ENCODE assay signal across 1 cellular context in the genomic region with DNA sequence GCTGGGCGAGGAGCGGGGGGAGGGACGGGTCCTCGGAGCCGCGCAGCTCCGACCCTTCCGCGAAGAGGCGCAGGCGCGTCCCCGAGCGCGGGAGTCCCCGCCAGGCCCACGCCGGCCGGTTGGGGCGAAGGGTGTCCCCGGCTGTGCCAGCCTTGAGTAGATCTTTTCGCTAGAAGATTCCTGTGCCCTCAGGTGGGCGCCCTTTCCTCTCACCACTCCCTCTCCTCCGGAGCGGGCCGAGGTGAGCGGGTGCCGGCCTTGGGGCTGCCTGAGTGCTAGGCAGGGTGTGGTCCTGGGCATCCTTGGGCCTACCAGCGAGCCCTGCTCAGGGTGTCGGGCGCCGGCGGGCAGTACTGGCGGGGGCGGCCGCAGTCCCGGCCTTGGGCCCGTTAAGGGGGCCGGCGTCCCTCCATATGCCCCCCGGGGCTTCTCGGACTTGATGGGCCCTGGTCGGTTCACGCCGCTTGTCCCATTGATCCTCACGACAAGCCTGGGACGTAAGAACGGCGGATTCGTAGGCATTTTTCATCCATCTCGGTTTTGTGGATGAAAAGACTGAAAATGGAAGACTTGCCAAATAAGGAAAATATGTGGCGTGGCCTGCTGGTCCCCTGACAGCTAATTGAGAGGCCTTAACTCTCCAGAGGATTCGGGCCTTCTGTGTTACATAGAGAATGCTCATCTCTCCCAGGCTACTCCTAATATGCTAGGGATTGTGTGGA.
TF ChIP-seq lines count a peak whose summit lies in the region.

No MANE protein-coding gene starts in this region.

TF ChIP-seq in K562, 482 proteins besides CTCF, POLR2A, EP300 and RAD21 (continued from another document and continues in another):
- TF ChIP-seq SRSF3 (IDR thresholded peaks at IDR 0.05; ENCODE audit: insufficient read depth, low read length), result 0 out of 2 replicates have a peak, but pooled peaks have one; percentile 22
- peak; percentile 71 for TF ChIP-seq RBBP5 (IDR thresholded peaks at IDR 0.05; ENCODE audit: borderline replicate concordance, insufficient read depth, low read length, poor library complexity, severe bottlenecking)
- no peak for TF ChIP-seq HDAC8 (tag; IDR thresholded peaks at IDR 0.05)
- 0 out of 2 replicates have a peak, but pooled peaks have one; percentile 35 for TF ChIP-seq RHOXF2B (CRISPR knock-in tag; conservative IDR thresholded peaks at IDR 0.05)
- TF ChIP-seq SIN3A (IDR thresholded peaks at IDR 0.05; ENCODE audit: borderline replicate concordance in 2 of 2, control insufficient read depth in 1 of 2, low read depth in 2 of 2, low read length in 2 of 2), result 0 out of 4 replicates have a peak, but pooled peaks have one; percentile 21 to 34
- TF ChIP-seq, protein P1, sequence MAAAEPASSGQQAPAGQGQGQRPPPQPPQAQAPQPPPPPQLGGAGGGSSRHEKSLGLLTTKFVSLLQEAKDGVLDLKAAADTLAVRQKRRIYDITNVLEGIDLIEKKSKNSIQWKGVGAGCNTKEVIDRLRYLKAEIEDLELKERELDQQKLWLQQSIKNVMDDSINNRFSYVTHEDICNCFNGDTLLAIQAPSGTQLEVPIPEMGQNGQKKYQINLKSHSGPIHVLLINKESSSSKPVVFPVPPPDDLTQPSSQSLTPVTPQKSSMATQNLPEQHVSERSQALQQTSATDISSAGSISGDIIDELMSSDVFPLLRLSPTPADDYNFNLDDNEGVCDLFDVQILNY (CRISPR knock-in tag; IDR thresholded peaks at IDR 0.05), result 0 out of 2 replicates have a peak, but pooled peaks have one; percentile 34
- TF ChIP-seq, protein P2, sequence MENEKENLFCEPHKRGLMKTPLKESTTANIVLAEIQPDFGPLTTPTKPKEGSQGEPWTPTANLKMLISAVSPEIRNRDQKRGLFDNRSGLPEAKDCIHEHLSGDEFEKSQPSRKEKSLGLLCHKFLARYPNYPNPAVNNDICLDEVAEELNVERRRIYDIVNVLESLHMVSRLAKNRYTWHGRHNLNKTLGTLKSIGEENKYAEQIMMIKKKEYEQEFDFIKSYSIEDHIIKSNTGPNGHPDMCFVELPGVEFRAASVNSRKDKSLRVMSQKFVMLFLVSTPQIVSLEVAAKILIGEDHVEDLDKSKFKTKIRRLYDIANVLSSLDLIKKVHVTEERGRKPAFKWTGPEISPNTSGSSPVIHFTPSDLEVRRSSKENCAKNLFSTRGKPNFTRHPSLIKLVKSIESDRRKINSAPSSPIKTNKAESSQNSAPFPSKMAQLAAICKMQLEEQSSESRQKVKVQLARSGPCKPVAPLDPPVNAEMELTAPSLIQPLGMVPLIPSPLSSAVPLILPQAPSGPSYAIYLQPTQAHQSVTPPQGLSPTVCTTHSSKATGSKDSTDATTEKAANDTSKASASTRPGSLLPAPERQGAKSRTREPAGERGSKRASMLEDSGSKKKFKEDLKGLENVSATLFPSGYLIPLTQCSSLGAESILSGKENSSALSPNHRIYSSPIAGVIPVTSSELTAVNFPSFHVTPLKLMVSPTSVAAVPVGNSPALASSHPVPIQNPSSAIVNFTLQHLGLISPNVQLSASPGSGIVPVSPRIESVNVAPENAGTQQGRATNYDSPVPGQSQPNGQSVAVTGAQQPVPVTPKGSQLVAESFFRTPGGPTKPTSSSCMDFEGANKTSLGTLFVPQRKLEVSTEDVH (IDR thresholded peaks at IDR 0.05; ENCODE audit: low read depth, partially characterized antibody), result peak; percentile 48
- TF ChIP-seq ZNF696 (CRISPR knock-in tag; conservative IDR thresholded peaks at IDR 0.05), result no peak
- peak; percentile 28 for TF ChIP-seq FIP1L1 (IDR thresholded peaks at IDR 0.05; ENCODE audit: low read depth, low read length, poor library complexity, severe bottlenecking)
- 0 out of 2 replicates have a peak, but pooled peaks have one; percentile 6 for TF ChIP-seq CEBPG (CRISPR knock-in tag; IDR thresholded peaks at IDR 0.05)
- no peak for TF ChIP-seq CEBPG (tag; conservative IDR thresholded peaks at IDR 0.05 in 1 of 2, IDR thresholded peaks at IDR 0.05 in 1 of 2)
- TF ChIP-seq ZC3H4 (CRISPR knock-in tag; IDR thresholded peaks at IDR 0.05; ENCODE audit: borderline replicate concordance), result no peak; the same call in 1 of the 2 replicates
- peak; percentile 25; the same call in 1 of the 2 replicates for TF ChIP-seq MGA (IDR thresholded peaks at IDR 0.05)
- peak; percentile 38; the same call in 1 of the 2 replicates for TF ChIP-seq RB1 (IDR thresholded peaks at IDR 0.05; ENCODE audit: low read depth)
- TF ChIP-seq ZBTB43 (CRISPR knock-in tag; IDR thresholded peaks at IDR 0.05), result no peak
- peak; percentile 26; the same call in 1 of the 2 replicates for TF ChIP-seq ZNF263 (CRISPR knock-in tag; IDR thresholded peaks at IDR 0.05; ENCODE audit: borderline replicate concordance)
- TF ChIP-seq ATF1 (CRISPR knock-in tag; IDR thresholded peaks at IDR 0.05), result no peak
- 0 out of 2 replicates have a peak, but pooled peaks have one; percentile 5 for TF ChIP-seq ATF1 (tag; IDR thresholded peaks at IDR 0.05)
- TF ChIP-seq, protein P3, sequence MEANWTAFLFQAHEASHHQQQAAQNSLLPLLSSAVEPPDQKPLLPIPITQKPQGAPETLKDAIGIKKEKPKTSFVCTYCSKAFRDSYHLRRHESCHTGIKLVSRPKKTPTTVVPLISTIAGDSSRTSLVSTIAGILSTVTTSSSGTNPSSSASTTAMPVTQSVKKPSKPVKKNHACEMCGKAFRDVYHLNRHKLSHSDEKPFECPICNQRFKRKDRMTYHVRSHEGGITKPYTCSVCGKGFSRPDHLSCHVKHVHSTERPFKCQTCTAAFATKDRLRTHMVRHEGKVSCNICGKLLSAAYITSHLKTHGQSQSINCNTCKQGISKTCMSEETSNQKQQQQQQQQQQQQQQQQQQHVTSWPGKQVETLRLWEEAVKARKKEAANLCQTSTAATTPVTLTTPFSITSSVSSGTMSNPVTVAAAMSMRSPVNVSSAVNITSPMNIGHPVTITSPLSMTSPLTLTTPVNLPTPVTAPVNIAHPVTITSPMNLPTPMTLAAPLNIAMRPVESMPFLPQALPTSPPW (CRISPR knock-in tag; IDR thresholded peaks at IDR 0.05), result 0 out of 2 replicates have a peak, but pooled peaks have one; percentile 90
- TF ChIP-seq TCF7 (IDR thresholded peaks at IDR 0.05; ENCODE audit: borderline replicate concordance), result 0 out of 2 replicates have a peak, but pooled peaks have one; percentile 7
- peak; percentile 12; the same call in 1 of the 2 replicates for TF ChIP-seq ZBTB7A (IDR thresholded peaks at IDR 0.05; ENCODE audit: borderline replicate concordance, control insufficient read depth, low read depth, low read length)
- TF ChIP-seq REST (CRISPR knock-in tag; IDR thresholded peaks at IDR 0.05; ENCODE audit: low read depth), result no peak
- peak; percentile 53; the same call in 1 of the 2 replicates for TF ChIP-seq LCOR (CRISPR knock-in tag; IDR thresholded peaks at IDR 0.05)
- peak; percentile 58; the same call in 1 of the 2 replicates for TF ChIP-seq ZNF431 (CRISPR knock-in tag; IDR thresholded peaks at IDR 0.05)
- no peak for TF ChIP-seq MIER1 (IDR thresholded peaks at IDR 0.05; ENCODE audit: low read depth)
- 0 out of 2 replicates have a peak, but pooled peaks have one; percentile 12 for TF ChIP-seq GATAD2A (IDR thresholded peaks at IDR 0.05)
- peak; percentile 29 for TF ChIP-seq EGR1 (conservative IDR thresholded peaks at IDR 0.05)
- TF ChIP-seq ZFP36 (IDR thresholded peaks at IDR 0.05; ENCODE audit: low read depth, low read length, partially characterized antibody), result no peak
- no peak for TF ChIP-seq LEF1 (IDR thresholded peaks at IDR 0.05)
- peak; percentile 0 for TF ChIP-seq HNRNPLL (IDR thresholded peaks at IDR 0.05; ENCODE audit: low read depth, low read length, poor library complexity, severe bottlenecking)
